Comparison of ENCODE assay signal across 12 cellular contexts in genomic region chr1:8006037-8006963, GRCh38. TPM values are rescaled to one million over a fixed set of nuclear protein-coding genes. Genes with fewer than 3 reads are reported as not detected.
DNase-seq lines count a peak whose midpoint lies in the region; ATAC-seq and TF ChIP-seq lines count a peak whose summit lies in the region.
"Had no signal": no experiment of that assay in that cellular context is flagged by ENCODE, and none has a peak within 500 bp of the region (broad histone marks: within the 10 kb centered on the region; RNA-seq: fewer than 3 reads in every experiment).

No MANE protein-coding gene starts in this region.

- no peak for TF ChIP-seq CTCF in mammary epithelial cell (conservative IDR thresholded peaks at IDR 0.05 in 1 of 2, IDR thresholded peaks at IDR 0.05 in 1 of 2; ENCODE audit: extremely low read depth in 1 of 2, insufficient read depth in 1 of 2, low read depth in 1 of 2, low read length in 2 of 2)
- TF ChIP-seq CTCF in osteoblast (IDR thresholded peaks at IDR 0.05; ENCODE audit: extremely low read depth, low read depth, low read length), result no peak

- H3K27me3 ChIP-seq in mammary epithelial cell (ENCODE audit: insufficient read depth, low read length) (no peaks in the 10 kb centered on the region), osteoblast (ENCODE audit: insufficient read depth, low read length) (no peaks in the 10 kb centered on the region)

- H3K4me1 ChIP-seq in mammary epithelial cell (ENCODE audit: insufficient read depth, low read length) (peaks cover 39% of the 10 kb centered on the region), osteoblast (ENCODE audit: insufficient read depth, low read length) (peaks cover 25% of the 10 kb centered on the region)

- dilution Hi-C loops in mammary epithelial cell (cut with HindIII; ENCODE audit: low sequenced_read_pairs), result loop anchor here (25.0 kb wide), 1 partner anchor 94 kb away; no protein-coding TSS in a partner anchor

- no peak overlapping the region for H3K4me3 ChIP-seq in mammary epithelial cell (replicated peaks in 1 of 3; ENCODE audit: insufficient read depth in 1 of 3, low read depth in 2 of 3, low read length in 3 of 3)
- no peak overlapping the region for H3K4me3 ChIP-seq in osteoblast (ENCODE audit: insufficient read depth, low read length)

- in situ Hi-C loops in mammary epithelial cell (cut with MboI; ENCODE audit: low sequenced_read_pairs in 2 of 2), result loop anchor here in 1 of 2 donors (25.0 kb wide), 1 partner anchor 706 kb away; no protein-coding TSS in a partner anchor

- peaks cover 21% of the 10 kb centered on the region for H3K79me2 ChIP-seq in mammary epithelial cell (ENCODE audit: insufficient read depth, low read length)
- peaks cover 5% of the 10 kb centered on the region for H3K79me2 ChIP-seq in osteoblast (ENCODE audit: insufficient read depth, low read length)

- BruUV-seq in mammary epithelial cell (replicated peaks; lab: Mats Ljungman, UMichigan), result no TSS peak

- DNase-seq in DMS153 treated with DMSO at 0.1 percent for 48 hours (lab: John Stamatoyannopoulos, UW; ENCODE audit: unreplicated experiment) (peak; percentile 93), NCI-H2081 treated with DMSO at 0.1 percent for 48 hours (lab: John Stamatoyannopoulos, UW) (peak; percentile 44), mammary epithelial cell (peak; percentile 82), osteoblast (ENCODE audit: insufficient read length, low spot score, missing footprints) (no peak)
- no peak for DNase-seq in activated naive CD4-positive, alpha-beta T cell treated with Interleukin-2 at 50 U/mL for 16 hours
- DNase-seq in stimulated activated CD4-positive, alpha-beta T cell treated with anti-CD3 and anti-CD28 coated beads, Interleukin-2, amount 100 ng/mL, for 24 hours, result no peak
- DNase-seq in stimulated activated CD8-positive, alpha-beta memory T cell treated with anti-CD3 and anti-CD28 coated beads, Interleukin-4, amount 100 ng/mL, for 48 hours, result no peak
- DNase-seq: activated CD4-positive, alpha-beta T cell treated with anti-CD3 and anti-CD28 coated beads, Interleukin-2, amount 10 ng/mL, durations not matched to agents 24 days and 14 days; CD8-positive, alpha-beta memory T cell; GOT3; immature natural killer cell had no signal

- no peak overlapping the region for H2AFZ ChIP-seq in mammary epithelial cell (ENCODE audit: low read depth, low read length)
- H2AFZ ChIP-seq in osteoblast (ENCODE audit: low read length), result no peak overlapping the region

- H3K36me3 ChIP-seq in mammary epithelial cell (ENCODE audit: insufficient read depth, low read length), result peaks cover 21% of the 10 kb centered on the region
- H3K36me3 ChIP-seq in osteoblast (ENCODE audit: insufficient read depth, low read length), result peaks cover 21% of the 10 kb centered on the region

- no peak overlapping the region for H3K9ac ChIP-seq in mammary epithelial cell (ENCODE audit: insufficient read depth, low read length)

- WGBS in mammary epithelial cell (ENCODE audit: low coverage, missing lambda C conversion rate), result 50% methylated on average over 11 of the region's 12 CpGs

- peak overlapping the region; percentile 91 for H3K27ac ChIP-seq in mammary epithelial cell (ENCODE audit: insufficient read depth, low read depth, low read length)
- H3K27ac ChIP-seq in osteoblast (ENCODE audit: low read depth, low read length), result peak overlapping the region; percentile 80

- H3K9me3 ChIP-seq in mammary epithelial cell (replicated peaks; ENCODE audit: insufficient read depth, low read length) (no peaks in the 10 kb centered on the region), osteoblast (ENCODE audit: low read depth, low read length) (no peaks in the 10 kb centered on the region)

- peak overlapping the region; percentile 34 for H3K4me2 ChIP-seq in mammary epithelial cell (ENCODE audit: insufficient read depth, low read depth, low read length)
- no peak overlapping the region for H3K4me2 ChIP-seq in osteoblast (ENCODE audit: insufficient read depth, low read length)

- no peak for ATAC-seq in GM18517 (IDR thresholded peaks at IDR 0.05; ENCODE audit: unreplicated experiment)

- H4K20me1 ChIP-seq in mammary epithelial cell (ENCODE audit: insufficient read depth, low read length) (peaks cover under 1% of the 10 kb centered on the region), osteoblast (ENCODE audit: insufficient read depth, low read length) (peaks cover 4% of the 10 kb centered on the region)

- intact Hi-C loops in mammary epithelial cell (cut with micrococcal nuclease), result no loop called here

- CTCF ChIA-PET in mammary epithelial cell (lab: Charles Lee; ENCODE audit: low non-redundant PET), result interaction anchor here (0.8 kb wide), 1 partner anchor 9 kb away, joined by 9 read pairs; no protein-coding TSS in a partner anchor

RNA-seq across cellular contexts. Expression of gene ERRFI1, which starts 19.8 kb away (rescaled TPM):
- total RNA-seq in mammary epithelial cell, result 100 to 1,000 TPM in 1 of 2 donors, 10 to 100 TPM in 1; 38.8 to 150 TPM
- polyA plus RNA-seq in mammary epithelial cell, result 115 TPM
- polyA minus RNA-seq in mammary epithelial cell, result 99.8 TPM
- 60.4 and 69.5 TPM in 2 replicates for total RNA-seq in osteoblast

RNA-seq across cellular contexts. Expression of gene PARK7, which starts 44.8 kb away (rescaled TPM):
- total RNA-seq in mammary epithelial cell (100 to 1,000 TPM; 106 to 264 TPM), osteoblast (158 and 168 TPM in 2 replicates)
- polyA plus RNA-seq in mammary epithelial cell, result 361 TPM
- 166 TPM for polyA minus RNA-seq in mammary epithelial cell

Comparison
In these comparisons a context has a peak if more than half of its experiments do, and no peak if none do; other contexts are left out.
1. DNase-seq: peak in DMS153 treated with DMSO at 0.1 percent for 48 hours (single experiment), NCI-H2081 treated with DMSO at 0.1 percent for 48 hours (single experiment) and mammary epithelial cell (single experiment); none in osteoblast (single experiment), activated naive CD4-positive, alpha-beta T cell treated with Interleukin-2 at 50 U/mL for 16 hours (single experiment), stimulated activated CD4-positive, alpha-beta T cell treated with anti-CD3 and anti-CD28 coated beads, Interleukin-2, amount 100 ng/mL, for 24 hours (0 of 2) and stimulated activated CD8-positive, alpha-beta memory T cell treated with anti-CD3 and anti-CD28 coated beads, Interleukin-4, amount 100 ng/mL, for 48 hours (single experiment).